19 cellular contexts compared by ENCODE assay signal in genomic region chrX:17633546-17633945, GRCh38.
A peak's percentile ranks its signal among the peaks of the same experiment; 100 is the strongest.
DNase-seq lines count a peak whose midpoint lies in the region; ATAC-seq and TF ChIP-seq lines count a peak whose summit lies in the region.
"Had no signal": no experiment of that assay in that cellular context is flagged by ENCODE, and none has a peak within 500 bp of the region (broad histone marks: within the 10 kb centered on the region; RNA-seq: fewer than 3 reads in every experiment).

No MANE protein-coding gene starts in this region.

- no peaks in the 10 kb centered on the region for H3K9me3 Mint-ChIP-seq in activated CD4-positive, alpha-beta T cell treated with anti-CD3 and anti-CD28 coated beads for 36 hours (ENCODE audit: low read depth)
- H3K9me3 Mint-ChIP-seq in progenitor cell of endocrine pancreas (ENCODE audit: low read depth) = no peaks in the 10 kb centered on the region

- no peak overlapping the region for H2AK9ac ChIP-seq in IMR-90 (replicated peaks; ENCODE audit: low read depth, low read length, poor library complexity)

- peaks cover 2% of the 10 kb centered on the region; the same call in 1 of the 2 replicates for H3K27me3 ChIP-seq in IMR-90 (ENCODE audit: control insufficient read depth, insufficient read depth, low read length)
- H3K27me3 ChIP-seq in adipocyte (replicated peaks; ENCODE audit: control insufficient read depth, insufficient read depth, low read length) = no peaks in the 10 kb centered on the region
- H3K27me3 ChIP-seq: cardiac muscle cell, testis had no signal

- peaks cover 6% of the 10 kb centered on the region for H3K4me1 Mint-ChIP-seq in activated CD4-positive, alpha-beta T cell treated with anti-CD3 and anti-CD28 coated beads for 36 hours
- H3K4me1 Mint-ChIP-seq in progenitor cell of endocrine pancreas (ENCODE audit: low read depth) = peaks cover 62% of the 10 kb centered on the region

- no peak for ATAC-seq in activated CD4-positive, alpha-beta T cell treated with anti-CD3 and anti-CD28 coated beads for 36 hours
- no peak for ATAC-seq in IMR-90 (ENCODE audit: low read depth)
- no peak for ATAC-seq in HG02852 (IDR thresholded peaks at IDR 0.05; ENCODE audit: unreplicated experiment)

- H3K18ac ChIP-seq in IMR-90 (ENCODE audit: low read depth, low read length) = peak overlapping the region; percentile 78; the same call in 1 of the 2 replicates

- intact Hi-C loops in activated CD4-positive, alpha-beta T cell treated with anti-CD3 and anti-CD28 coated beads for 36 hours (cut with DNase I, micrococcal nuclease) = loop anchor here in 1 of 2 experiments (2.0 kb wide), 1 partner anchor 21 kb away; no protein-coding TSS in a partner anchor
- intact Hi-C loops in IMR-90 (cut with micrococcal nuclease) = no loop called here

- H3K27ac ChIP-seq in IMR-90 (ENCODE audit: insufficient read depth, low read length) = peak overlapping the region; percentile 19; the same call in 1 of the 2 replicates
- H3K27ac ChIP-seq: cardiac muscle cell, left ventricle myocardium inferior, testis had no signal

- no peak overlapping the region for H2BK15ac ChIP-seq in IMR-90 (ENCODE audit: low read depth, low read length)

- peak overlapping the region; percentile 66; the same call in 1 of the 2 replicates for H3K4me2 ChIP-seq in IMR-90 (ENCODE audit: low read depth, low read length)

- H3K9me1 ChIP-seq in IMR-90 (ENCODE audit: insufficient read depth, low read length) = no peaks in the 10 kb centered on the region

- DNase-seq in activated CD4-positive, alpha-beta T cell treated with anti-CD3 and anti-CD28 coated beads for 36 hours = no peak
- no peak for DNase-seq in activated CD4-positive, alpha-beta T cell treated with anti-CD3 and anti-CD28 coated beads for 4 hours
- no peak for DNase-seq in IMR-90
- peak; percentile 9 for DNase-seq in adipocyte (ENCODE audit: low read depth)
- DNase-seq in progenitor cell of endocrine pancreas (ENCODE audit: low spot score, unreplicated experiment) = no peak
- no peak for DNase-seq in EL
- no peak for DNase-seq in SK-N-DZ (ENCODE audit: low spot score)
- DNase-seq: activated CD4-positive, alpha-beta T cell treated with anti-CD3 and anti-CD28 coated beads, Interleukin-2, amount 50 U/mL, for 1 hour; activated gamma-delta T cell; COR-L47; effector CD8-positive, alpha-beta T cell; GF-D8; left ventricle myocardium inferior; NCI-H1694; NCI-H526; stimulated activated CD4-positive, alpha-beta T cell treated with anti-CD3 and anti-CD28 coated beads, Interleukin-1b, Interleukin-23, amount 100 ng/mL, for 48 hours; testis had no signal

- no peaks in the 10 kb centered on the region for H3K27me3 Mint-ChIP-seq in activated CD4-positive, alpha-beta T cell treated with anti-CD3 and anti-CD28 coated beads for 36 hours
- no peaks in the 10 kb centered on the region for H3K27me3 Mint-ChIP-seq in progenitor cell of endocrine pancreas

- H3K4ac ChIP-seq in IMR-90 (ENCODE audit: low read depth, low read length) = peak overlapping the region; percentile 46; the same call in 1 of the 2 replicates

- H3K9me3 ChIP-seq in IMR-90 (ENCODE audit: control insufficient read depth, insufficient read depth, low read length) (no peaks in the 10 kb centered on the region), adipocyte (ENCODE audit: control insufficient read depth, low read length) (peaks cover 5% of the 10 kb centered on the region)
- H3K9me3 ChIP-seq: left ventricle myocardium inferior, testis had no signal

- H3K4me3 ChIP-seq in IMR-90 (ENCODE audit: insufficient read depth, low read depth, low read length) (no peak overlapping the region), adipocyte (ENCODE audit: low read length) (no peak overlapping the region)
- H3K4me3 ChIP-seq: cardiac muscle cell, left ventricle myocardium inferior, testis had no signal

- H4K5ac ChIP-seq in IMR-90 (ENCODE audit: low read depth, low read length) = peak overlapping the region; percentile 30; the same call in 1 of the 2 replicates

- POLR2A ChIA-PET in activated CD4-positive, alpha-beta T cell treated with anti-CD3 and anti-CD28 coated beads for 36 hours (lab: Charles Lee) = no interaction called here
- POLR2A ChIA-PET in IMR-90 (lab: Charles Lee; ENCODE audit: unreplicated experiment) = no interaction called here

- H3K56ac ChIP-seq in IMR-90 (ENCODE audit: extremely low read depth, insufficient read depth, low read length) = no peak overlapping the region

- TF ChIP-seq POLR2A in IMR-90 (IDR thresholded peaks at IDR 0.05; ENCODE audit: low read depth, low read length) = no peak

- TF ChIP-seq RAD21 in IMR-90 (IDR thresholded peaks at IDR 0.05; ENCODE audit: low read length) = no peak

- no peak overlapping the region for H2BK120ac ChIP-seq in IMR-90 (ENCODE audit: low read depth, low read length)

- no peak overlapping the region for H3K14ac ChIP-seq in IMR-90 (replicated peaks; ENCODE audit: low read depth, low read length)

- H3K4me1 ChIP-seq in IMR-90 (ENCODE audit: control insufficient read depth, insufficient read depth, low read length) (peaks cover 2% of the 10 kb centered on the region; the same call in 1 of the 2 replicates), adipocyte (ENCODE audit: control insufficient read depth, insufficient read depth, low read length) (peaks cover 3% of the 10 kb centered on the region)
- H3K4me1 ChIP-seq: testis had no signal

- no peaks in the 10 kb centered on the region; a peak in 1 of 4 replicates for H3K79me1 ChIP-seq in IMR-90 (ENCODE audit: low read depth in 1 of 2, low read length in 2 of 2)

- BruUV-seq in IMR-90 (replicated peaks; lab: Mats Ljungman, UMichigan) = no TSS peak

- TF ChIP-seq CTCF in IMR-90 (conservative IDR thresholded peaks at IDR 0.05; ENCODE audit: low read depth, low read length) (no peak), progenitor cell of endocrine pancreas (IDR thresholded peaks at IDR 0.05; ENCODE audit: unreplicated experiment) (no peak)

- in situ Hi-C loops in IMR-90 (cut with MboI; ENCODE audit: low sequenced_read_pairs) = no loop called here

- H4K20me1 ChIP-seq in IMR-90 (ENCODE audit: insufficient read depth, low read length) = no peaks in the 10 kb centered on the region

- H3K9ac ChIP-seq in IMR-90 (ENCODE audit: low read depth, low read length) = no peak overlapping the region
- H3K9ac ChIP-seq in adipocyte (ENCODE audit: low read length) = peak overlapping the region; percentile 11

- peak overlapping the region; percentile 43 to 50; a peak in 2 of 4 replicates for H4K8ac ChIP-seq in IMR-90 (ENCODE audit: low read depth in 2 of 2, low read length in 2 of 2)

- CTCF ChIA-PET in activated CD4-positive, alpha-beta T cell treated with anti-CD3 and anti-CD28 coated beads for 36 hours (lab: Charles Lee) = no interaction called here
- CTCF ChIA-PET in IMR-90 (lab: Yijun Ruan, JAX) = no interaction called here

- H3K36me3 ChIP-seq in IMR-90 (ENCODE audit: control insufficient read depth, insufficient read depth, low read length) (no peaks in the 10 kb centered on the region), adipocyte (ENCODE audit: control insufficient read depth, insufficient read depth, low read length, severe bottlenecking) (no peaks in the 10 kb centered on the region)
- H3K36me3 ChIP-seq: cardiac muscle cell, left ventricle myocardium inferior had no signal

- WGBS in IMR-90 (ENCODE audit: extremely low coverage in 2 of 2, insufficient read length in 1 of 2), 2 experiments = no CpG with 5 or more reads among the region's 2 CpGs

- H2AK5ac ChIP-seq in IMR-90 (ENCODE audit: low read depth, low read length) = no peak overlapping the region

- H2BK20ac ChIP-seq in IMR-90 (ENCODE audit: low read depth, low read length) = no peak overlapping the region

- no peak overlapping the region for H2BK5ac ChIP-seq in IMR-90 (ENCODE audit: low read depth, low read length, poor library complexity, severe bottlenecking)

- H3K23ac ChIP-seq in IMR-90 (ENCODE audit: low read depth, low read length) = no peak overlapping the region

- dilution Hi-C loops in IMR-90 (cut with HindIII; ENCODE audit: low sequenced_read_pairs, unreplicated experiment) = no loop called here

- no peak overlapping the region for H2AFZ ChIP-seq in IMR-90 (replicated peaks; ENCODE audit: low read length, poor library complexity)

- H3K27ac Mint-ChIP-seq in activated CD4-positive, alpha-beta T cell treated with anti-CD3 and anti-CD28 coated beads for 36 hours = peak overlapping the region; percentile 76
- peak overlapping the region; percentile 95 for H3K27ac Mint-ChIP-seq in progenitor cell of endocrine pancreas

- H3K4me3 Mint-ChIP-seq in activated CD4-positive, alpha-beta T cell treated with anti-CD3 and anti-CD28 coated beads for 36 hours = no peak overlapping the region
- H3K4me3 Mint-ChIP-seq in progenitor cell of endocrine pancreas (ENCODE audit: low read depth) = peak overlapping the region; percentile 22

- no peak overlapping the region for H4K91ac ChIP-seq in IMR-90 (ENCODE audit: insufficient read depth, low read depth, low read length)

- no peaks in the 10 kb centered on the region for H3K36me3 Mint-ChIP-seq in activated CD4-positive, alpha-beta T cell treated with anti-CD3 and anti-CD28 coated beads for 36 hours (ENCODE audit: low read depth)
- no peaks in the 10 kb centered on the region for H3K36me3 Mint-ChIP-seq in progenitor cell of endocrine pancreas (ENCODE audit: insufficient read depth)

TF ChIP-seq in IMR-90, 13 proteins besides CTCF, POLR2A, EP300 and RAD21:
- TF ChIP-seq NFE2L2 (IDR thresholded peaks at IDR 0.05; ENCODE audit: low read depth, low read length) (no peak), SMC3 (IDR thresholded peaks at IDR 0.05; ENCODE audit: low read depth, low read length) (no peak), MAZ (IDR thresholded peaks at IDR 0.05; ENCODE audit: borderline replicate concordance, low read depth, low read length) (no peak), RCOR1 (IDR thresholded peaks at IDR 0.05; ENCODE audit: insufficient replicate concordance, low read length) (no peak), MXI1 (IDR thresholded peaks at IDR 0.05; ENCODE audit: borderline replicate concordance, low read depth, low read length) (no peak), CHD1 (IDR thresholded peaks at IDR 0.05; ENCODE audit: low read depth, low read length) (no peak), RFX5 (IDR thresholded peaks at IDR 0.05; ENCODE audit: low read depth, low read length) (no peak)
- TF ChIP-seq, protein P1, sequence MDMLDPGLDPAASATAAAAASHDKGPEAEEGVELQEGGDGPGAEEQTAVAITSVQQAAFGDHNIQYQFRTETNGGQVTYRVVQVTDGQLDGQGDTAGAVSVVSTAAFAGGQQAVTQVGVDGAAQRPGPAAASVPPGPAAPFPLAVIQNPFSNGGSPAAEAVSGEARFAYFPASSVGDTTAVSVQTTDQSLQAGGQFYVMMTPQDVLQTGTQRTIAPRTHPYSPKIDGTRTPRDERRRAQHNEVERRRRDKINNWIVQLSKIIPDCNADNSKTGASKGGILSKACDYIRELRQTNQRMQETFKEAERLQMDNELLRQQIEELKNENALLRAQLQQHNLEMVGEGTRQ (IDR thresholded peaks at IDR 0.05; ENCODE audit: low read depth, low read length) = no peak
